In genomic region chr6:292506-293184, GRCh38 we compare ENCODE assay signal across 8 cellular contexts. TPM values are rescaled to one million over a fixed set of nuclear protein-coding genes. Genes with fewer than 3 reads are reported as not detected.
DNase-seq lines count a peak whose midpoint lies in the region; ATAC-seq, FAIRE-seq and TF ChIP-seq lines count a peak whose summit lies in the region.

No MANE protein-coding gene starts in this region.

- TF ChIP-seq CTCF in body of pancreas (IDR thresholded peaks at IDR 0.05), result no peak
- no peak for TF ChIP-seq CTCF in kidney (IDR thresholded peaks at IDR 0.05; ENCODE audit: borderline replicate concordance, extremely low read depth, insufficient read depth)

- H3K36me3 ChIP-seq in SJSA1 (0 out of 2 replicates have a peak, but pooled peaks cover 2% of the 10 kb centered on the region), body of pancreas (replicated peaks in 1 of 2; ENCODE audit: insufficient read depth in 1 of 2, low read depth in 2 of 2) (no peaks in the 10 kb centered on the region), kidney (ENCODE audit: control insufficient read depth in 1 of 2, insufficient read depth in 2 of 2, low read length in 2 of 2) (no peaks in the 10 kb centered on the region)

- WGBS in body of pancreas, 2 donors, result 15 to 18% methylated on average over 31 to 52 of the region's 52 CpGs

- DNase-seq in SJSA1 (ENCODE audit: low read depth in 1 of 2, low spot score in 2 of 2) (peak in 1 of 2 experiments; percentile 47), body of pancreas (peak; percentile 66 to 83 (median 71)), kidney (peak; percentile 94), NCI-H1417 treated with DMSO at 0.1 percent for 48 hours (lab: John Stamatoyannopoulos, UW) (no peak), GM19240 (ENCODE audit: insufficient read length, low spot score) (no peak)
- peak; percentile 73 to 78 for DNase-seq in stimulated activated CD4-positive, alpha-beta T cell treated with anti-CD3 and anti-CD28 coated beads, Interleukin-2, amount 100 ng/mL, for 24 hours

- TF ChIP-seq POLR2A in body of pancreas (IDR thresholded peaks at IDR 0.05), result peak in 2 of 3 donors; percentile 6 to 17

- peak overlapping the region; percentile 70 for H3K27ac ChIP-seq in SJSA1
- H3K27ac ChIP-seq in body of pancreas, result peak overlapping the region; percentile 92 to 97 (median 94)
- peak overlapping the region; percentile 95 to 98 for H3K27ac ChIP-seq in kidney (ENCODE audit: low read depth in 2 of 2, low read length in 2 of 2)

- H3K9ac ChIP-seq in kidney (ENCODE audit: low read length in 2 of 2), result peak overlapping the region; percentile 57 to 70

- H3K27me3 ChIP-seq in SJSA1 (replicated peaks) (no peaks in the 10 kb centered on the region; the same call in 1 of the 2 replicates), body of pancreas (no peaks in the 10 kb centered on the region)

- peak overlapping the region; percentile 90 for H3K4me3 ChIP-seq in SJSA1
- H3K4me3 ChIP-seq in body of pancreas, result peak overlapping the region; percentile 41 to 59
- H3K4me3 ChIP-seq in kidney (ENCODE audit: low read length in 2 of 2), result peak overlapping the region; percentile 65 to 86

- peaks cover 13% of the 10 kb centered on the region for H3K4me1 ChIP-seq in SJSA1 (replicated peaks)
- H3K4me1 ChIP-seq in body of pancreas, result peaks cover 27% of the 10 kb centered on the region
- H3K4me1 ChIP-seq in kidney (ENCODE audit: control insufficient read depth in 1 of 2, insufficient read depth in 1 of 2, low read depth in 1 of 2, low read length in 2 of 2), result peaks cover 7 to 10% of the 10 kb centered on the region in 2 donors

- H3K9me3 ChIP-seq in SJSA1 (replicated peaks), result peaks cover 3% of the 10 kb centered on the region; the same call in 1 of the 2 replicates
- no peaks in the 10 kb centered on the region for H3K9me3 ChIP-seq in body of pancreas
- no peaks in the 10 kb centered on the region for H3K9me3 ChIP-seq in kidney (ENCODE audit: control insufficient read depth in 1 of 2, low read length in 2 of 2)

- ATAC-seq in GM18498 (IDR thresholded peaks at IDR 0.05; ENCODE audit: unreplicated experiment) (peak; percentile 35), HG02840 (IDR thresholded peaks at IDR 0.05; ENCODE audit: low FRiP score, unreplicated experiment) (peak; percentile 23), body of pancreas (peak; percentile 25)

- intact Hi-C loops in body of pancreas (cut with DNase I), result no loop called here
- intact Hi-C loops in kidney (cut with DNase I), result no loop called here

- FAIRE-seq in kidney (lab: Jason Lieb, UNC), result no peak

RNA-seq across cellular contexts. Expression of gene DUSP22, which starts 0.4 kb away (rescaled TPM):
- total RNA-seq in SJSA1 (2014; rRNA removed; shearing (Covaris generic)), result 13.2 and 17.8 TPM in 2 replicates
- total RNA-seq in body of pancreas (10 to 100 TPM; 13.8 to 34.8 TPM), kidney (60.7 TPM)
- polyA plus RNA-seq in kidney (ENCODE audit: insufficient read depth, low read depth, low replicate concordance), result 24.0 TPM

Comparison
In these comparisons a context has a peak if more than half of its experiments do, and no peak if none do; other contexts are left out.
1. DNase-seq: peak in body of pancreas (4 of 4), kidney (single experiment) and stimulated activated CD4-positive, alpha-beta T cell treated with anti-CD3 and anti-CD28 coated beads, Interleukin-2, amount 100 ng/mL, for 24 hours (2 of 2); none in NCI-H1417 treated with DMSO at 0.1 percent for 48 hours (single experiment) and GM19240 (single experiment).
2. Peak in every context shown above with its lines, with median percentiles within 50 percentile points of each other: ATAC-seq, H3K27ac ChIP-seq and H3K4me3 ChIP-seq.